ENCODE assay signal across 8 cellular contexts in the genomic region with DNA sequence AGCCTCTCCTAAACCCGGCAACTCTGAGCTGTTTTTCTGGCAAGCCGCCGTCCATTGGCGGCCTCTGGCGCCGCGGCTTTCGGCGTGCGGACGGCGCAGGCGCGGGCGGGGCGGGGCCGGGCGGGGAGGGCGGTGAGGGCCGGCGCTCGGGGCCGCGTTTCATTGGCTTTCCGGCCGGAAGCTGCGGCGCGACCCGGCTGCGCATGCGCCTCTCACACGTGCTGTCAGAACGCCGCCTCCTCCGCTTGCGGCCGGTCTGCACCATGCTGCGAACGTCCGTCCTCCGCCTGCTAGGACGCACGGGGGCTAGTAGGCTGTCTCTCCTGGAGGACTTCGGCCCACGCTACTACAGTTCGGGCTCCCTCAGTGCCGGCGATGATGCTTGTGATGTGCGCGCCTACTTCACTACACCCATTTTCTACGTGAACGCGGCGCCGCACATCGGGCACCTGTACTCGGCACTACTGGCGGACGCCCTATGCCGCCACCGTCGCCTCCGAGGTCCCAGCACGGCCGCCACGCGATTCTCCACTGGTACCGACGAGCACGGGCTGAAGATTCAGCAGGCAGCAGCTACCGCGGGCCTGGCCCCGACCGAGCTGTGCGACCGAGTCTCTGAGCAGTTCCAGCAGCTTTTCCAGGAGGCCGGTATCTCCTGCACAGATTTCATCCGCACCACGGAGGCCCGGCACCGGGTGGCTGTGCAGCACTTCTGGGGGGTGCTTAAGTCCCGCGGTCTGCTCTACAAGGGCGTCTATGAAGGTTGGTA. TPM values are rescaled to one million over a fixed set of nuclear protein-coding genes. Genes with fewer than 3 reads are reported as not detected.
DNase-seq lines count a peak whose midpoint lies in the region; ATAC-seq and TF ChIP-seq lines count a peak whose summit lies in the region.

A gene (plus strand): TSS at position 227 of the 769 bp plus-strand sequence. CDS start 37 bp downstream, at position 264.

- H3K27ac Mint-ChIP-seq in activated B cell treated with CpG ODN at 0.5 μM for 24 hours: peak within 1 kb of the TSS; percentile 89

- H3K36me3 Mint-ChIP-seq in activated B cell treated with CpG ODN at 0.5 μM for 24 hours (ENCODE audit: low read depth): peaks cover 18% of the 10 kb centered on the region

- peak; percentile 96 for TF ChIP-seq POLR2A in GM18951 (IDR thresholded peaks at IDR 0.05; ENCODE audit: extremely low read depth, insufficient read depth, insufficient read length)

- CTCF ChIA-PET in activated B cell treated with CpG ODN at 0.5 μM for 24 hours (lab: Charles Lee): interaction anchor here (1.7 to 2.4 kb wide), 2 partner anchors 10 to 591 kb away, joined by 4 to 14 read pairs; no protein-coding TSS in a partner anchor

- no peaks in the 10 kb centered on the region for H3K9me3 Mint-ChIP-seq in activated B cell treated with CpG ODN at 0.5 μM for 24 hours

- in situ Hi-C loops in GM18951 (cut with MboI; ENCODE audit: low sequenced_read_pairs, unreplicated experiment): no loop called here

- no peak for TF ChIP-seq CTCF in activated B cell treated with CpG ODN at 0.5 μM for 24 hours (IDR thresholded peaks at IDR 0.05)

- peaks cover 14% of the 10 kb centered on the region for H3K27me3 Mint-ChIP-seq in activated B cell treated with CpG ODN at 0.5 μM for 24 hours

- POLR2A ChIA-PET in activated B cell treated with CpG ODN at 0.5 μM for 24 hours (lab: Charles Lee): interaction anchor here (1.1 to 2.5 kb wide), 6 partner anchors 189 to 906 kb away, joined by 4 to 10 read pairs (median 6); a partner anchor contains a TSS

- peak within 1 kb of the TSS; percentile 89 for H3K4me3 Mint-ChIP-seq in activated B cell treated with CpG ODN at 0.5 μM for 24 hours

- ATAC-seq in HG03175 (IDR thresholded peaks at IDR 0.05; ENCODE audit: unreplicated experiment): peak; percentile 83
- ATAC-seq in activated B cell treated with CpG ODN at 0.5 μM for 24 hours (ENCODE audit: low read depth): peak; percentile 92

- peak within 1 kb of the TSS; percentile 83 for H3K27ac ChIP-seq in caudate nucleus (ENCODE audit: low read depth, low read length)

- peak; percentile 98 for DNase-seq in AG08396 (ENCODE audit: low spot score)
- peak; percentile 92 for DNase-seq in NCI-H345 (lab: John Stamatoyannopoulos, UW)
- DNase-seq in activated B cell treated with CpG ODN at 0.5 μM for 24 hours: peak; percentile 89
- peak in 60 of 61 donors; percentile 32 to 95 (median 86) for DNase-seq in caudate nucleus (lab: John Stamatoyannopoulos, UW)
- peak; percentile 85 for DNase-seq in inferior parietal cortex (ENCODE audit: extremely low spot score)
- peak; percentile 84 to 88 for DNase-seq in stimulated activated CD4-positive, alpha-beta T cell treated with anti-CD3 and anti-CD28 coated beads, Interleukin-12 subunit alpha, Interleukin-12 subunit beta, amount 100 ng/mL, for 24 hours (ENCODE audit: low read depth in 2 of 2)

- peaks cover 41% of the 10 kb centered on the region for H3K4me1 Mint-ChIP-seq in activated B cell treated with CpG ODN at 0.5 μM for 24 hours

- intact Hi-C loops in activated B cell treated with CpG ODN at 0.5 μM for 24 hours (cut with micrococcal nuclease): loop anchor here (1.0 to 10.0 kb wide), 7 partner anchors 190 to 1066 kb away; a partner anchor contains a TSS

RNA-seq across cellular contexts. Expression of the gene that starts here (rescaled TPM):
- 14.6 and 15.4 TPM in 2 replicates for total RNA-seq in activated B cell treated with CpG ODN at 0.5 μM for 24 hours

Comparison
In these comparisons a context has a peak if more than half of its experiments do, and no peak if none do; other contexts are left out.
1. Peak in every context shown above with its lines: DNase-seq, ATAC-seq and H3K27ac ChIP-seq.